In the genomic region with DNA sequence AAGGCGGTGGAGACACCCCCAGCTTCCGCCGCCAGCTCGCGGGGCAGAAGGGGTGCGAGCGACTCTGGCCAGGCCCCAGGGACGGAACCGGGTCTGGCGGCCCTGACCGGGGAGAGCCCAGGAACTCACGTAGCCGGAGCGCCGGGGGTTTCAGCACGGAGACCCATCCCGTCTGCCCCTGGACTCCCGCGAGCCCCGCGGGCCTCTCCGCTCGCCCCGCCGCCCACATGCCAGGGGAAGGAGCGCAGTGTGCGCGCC, we compare ENCODE assay signal across 2 cellular contexts.
TF ChIP-seq lines count a peak whose summit lies in the region.

No MANE protein-coding gene starts in this region.

TF ChIP-seq in Ishikawa, 13 proteins besides CTCF, POLR2A, EP300 and RAD21:
- TF ChIP-seq, protein P1, sequence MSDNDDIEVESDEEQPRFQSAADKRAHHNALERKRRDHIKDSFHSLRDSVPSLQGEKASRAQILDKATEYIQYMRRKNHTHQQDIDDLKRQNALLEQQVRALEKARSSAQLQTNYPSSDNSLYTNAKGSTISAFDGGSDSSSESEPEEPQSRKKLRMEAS (IDR thresholded peaks at IDR 0.05) = peak; percentile 19; the same call in 1 of the 2 replicates
- TF ChIP-seq TCF12 (IDR thresholded peaks at IDR 0.05; ENCODE audit: low read depth) = 0 out of 2 replicates have a peak, but pooled peaks have one; percentile 20
- TF ChIP-seq, protein P2, sequence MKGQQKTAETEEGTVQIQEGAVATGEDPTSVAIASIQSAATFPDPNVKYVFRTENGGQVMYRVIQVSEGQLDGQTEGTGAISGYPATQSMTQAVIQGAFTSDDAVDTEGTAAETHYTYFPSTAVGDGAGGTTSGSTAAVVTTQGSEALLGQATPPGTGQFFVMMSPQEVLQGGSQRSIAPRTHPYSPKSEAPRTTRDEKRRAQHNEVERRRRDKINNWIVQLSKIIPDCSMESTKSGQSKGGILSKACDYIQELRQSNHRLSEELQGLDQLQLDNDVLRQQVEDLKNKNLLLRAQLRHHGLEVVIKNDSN (IDR thresholded peaks at IDR 0.05) = 0 out of 2 replicates have a peak, but pooled peaks have one; percentile 8

TF ChIP-seq in GM12878, 131 proteins besides CTCF, POLR2A, EP300 and RAD21:
- TF ChIP-seq BACH1 (IDR thresholded peaks at IDR 0.05; ENCODE audit: borderline replicate concordance) (0 out of 2 replicates have a peak, but pooled peaks have one; percentile 18), IKZF1 (conservative IDR thresholded peaks at IDR 0.05) (0 out of 2 replicates have a peak, but pooled peaks have one; percentile 11), ZNF217 (IDR thresholded peaks at IDR 0.05) (0 out of 2 replicates have a peak, but pooled peaks have one; percentile 23), DPF2 (IDR thresholded peaks at IDR 0.05) (peak; percentile 38; the same call in 1 of the 2 replicates), GATAD2B (conservative IDR thresholded peaks at IDR 0.05; ENCODE audit: low read depth) (0 out of 2 replicates have a peak, but pooled peaks have one; percentile 23)
- TF ChIP-seq, protein P3, sequence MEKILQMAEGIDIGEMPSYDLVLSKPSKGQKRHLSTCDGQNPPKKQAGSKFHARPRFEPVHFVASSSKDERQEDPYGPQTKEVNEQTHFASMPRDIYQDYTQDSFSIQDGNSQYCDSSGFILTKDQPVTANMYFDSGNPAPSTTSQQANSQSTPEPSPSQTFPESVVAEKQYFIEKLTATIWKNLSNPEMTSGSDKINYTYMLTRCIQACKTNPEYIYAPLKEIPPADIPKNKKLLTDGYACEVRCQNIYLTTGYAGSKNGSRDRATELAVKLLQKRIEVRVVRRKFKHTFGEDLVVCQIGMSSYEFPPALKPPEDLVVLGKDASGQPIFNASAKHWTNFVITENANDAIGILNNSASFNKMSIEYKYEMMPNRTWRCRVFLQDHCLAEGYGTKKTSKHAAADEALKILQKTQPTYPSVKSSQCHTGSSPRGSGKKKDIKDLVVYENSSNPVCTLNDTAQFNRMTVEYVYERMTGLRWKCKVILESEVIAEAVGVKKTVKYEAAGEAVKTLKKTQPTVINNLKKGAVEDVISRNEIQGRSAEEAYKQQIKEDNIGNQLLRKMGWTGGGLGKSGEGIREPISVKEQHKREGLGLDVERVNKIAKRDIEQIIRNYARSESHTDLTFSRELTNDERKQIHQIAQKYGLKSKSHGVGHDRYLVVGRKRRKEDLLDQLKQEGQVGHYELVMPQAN (conservative IDR thresholded peaks at IDR 0.05) = 0 out of 2 replicates have a peak, but pooled peaks have one; percentile 55
